8 cellular contexts compared by ENCODE assay signal in the genomic region with DNA sequence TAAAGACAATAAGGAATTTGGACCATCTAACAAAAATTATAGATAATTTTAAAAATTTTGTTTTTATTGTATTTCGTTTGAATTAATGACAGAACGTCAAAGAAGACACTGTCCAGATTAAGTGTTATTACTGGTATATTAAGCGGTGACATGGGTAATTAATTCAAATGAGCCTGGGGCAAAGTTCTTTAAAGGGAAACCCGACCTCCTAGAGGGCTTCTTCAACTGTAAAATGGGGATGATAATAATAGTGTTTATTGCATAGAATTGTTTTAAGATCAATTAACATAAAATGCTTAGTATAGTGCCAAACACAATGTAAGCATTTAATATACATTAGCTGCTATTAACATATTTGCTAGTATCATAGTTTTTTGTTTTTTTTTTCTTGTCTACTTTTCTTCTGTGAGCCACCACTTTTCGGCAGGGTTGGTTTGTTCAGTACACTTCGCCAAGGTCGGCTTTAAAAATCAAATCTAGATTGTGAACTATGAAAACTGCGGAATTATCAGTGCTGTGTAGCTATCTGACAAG. TPM values are rescaled to one million over a fixed set of nuclear protein-coding genes. Genes with fewer than 3 reads are reported as not detected.
DNase-seq lines count a peak whose midpoint lies in the region; ATAC-seq and TF ChIP-seq lines count a peak whose summit lies in the region.

No MANE protein-coding gene starts in this region.

- ATAC-seq in GM21737 (IDR thresholded peaks at IDR 0.05; ENCODE audit: unreplicated experiment): peak; percentile 11
- ATAC-seq in omental fat pad (ENCODE audit: low FRiP score): no peak
- ATAC-seq in HG03571 (IDR thresholded peaks at IDR 0.05; ENCODE audit: unreplicated experiment): no peak

- in situ Hi-C loops in SK-MEL-5 (cut with HindIII; ENCODE audit: low pct_unique_long_range_greater_than_20kb, low sequenced_read_pairs): no loop called here

- no peak for DNase-seq in AG09309 (ENCODE audit: low read depth)
- peak; percentile 55 for DNase-seq in SK-MEL-5 (ENCODE audit: low read depth, low spot score)
- no peak for DNase-seq in fibroblast of mammary gland (ENCODE audit: low read depth)
- no peak for DNase-seq in skeletal muscle cell (ENCODE audit: low read depth)
- DNase-seq in omental fat pad (ENCODE audit: low spot score): no peak
- DNase-seq in NCI-H510A treated with DMSO at 0.1 percent for 48 hours (lab: John Stamatoyannopoulos, UW): no peak

- TF ChIP-seq CTCF in AG09309 (IDR thresholded peaks at IDR 0.05; ENCODE audit: control insufficient read depth, insufficient read depth, low read depth, low read length, missing control alignments) (no peak), fibroblast of mammary gland (conservative IDR thresholded peaks at IDR 0.05; ENCODE audit: control insufficient read depth, insufficient read depth, low read depth, low read length) (no peak), omental fat pad (IDR thresholded peaks at IDR 0.05) (no peak)

- H3K4me3 ChIP-seq in AG09309 (ENCODE audit: control insufficient read depth, low read depth, low read length) (peak overlapping the region; percentile 98), fibroblast of mammary gland (ENCODE audit: control insufficient read depth, low read depth, low read length) (peak overlapping the region; percentile 96), skeletal muscle cell (ENCODE audit: low read depth, low read length) (peak overlapping the region; percentile 93)

RNA-seq across cellular contexts. Expression of a gene that starts 0.5 kb away (rescaled TPM):
- 42.2 and 44.7 TPM in 2 replicates for total RNA-seq in SK-MEL-5 (2014; rRNA removed; shearing (Covaris generic))
- 39.3 and 42.6 TPM in 2 replicates for polyA plus RNA-seq in SK-MEL-5 (2015; cell fraction: cytosol; rRNA removed)
- polyA plus RNA-seq in SK-MEL-5 (2015; cell fraction: nucleus; rRNA removed): 45.4 and 58.2 TPM in 2 replicates
- 10 to 100 TPM; 44.5 to 81.5 (median 58.4) TPM for total RNA-seq in omental fat pad

RNA-seq across cellular contexts. Expression of a gene that starts 3.8 kb away (rescaled TPM):
- total RNA-seq in SK-MEL-5 (2014; rRNA removed; shearing (Covaris generic)): not detected in 2 replicates
- polyA plus RNA-seq in SK-MEL-5 (2015; cell fraction: cytosol; rRNA removed): not detected in 2 replicates
- not detected in 2 replicates for polyA plus RNA-seq in SK-MEL-5 (2015; cell fraction: nucleus; rRNA removed)
- total RNA-seq in omental fat pad: not detected
